ENCODE assay signal across 1 cellular context in the genomic region with DNA sequence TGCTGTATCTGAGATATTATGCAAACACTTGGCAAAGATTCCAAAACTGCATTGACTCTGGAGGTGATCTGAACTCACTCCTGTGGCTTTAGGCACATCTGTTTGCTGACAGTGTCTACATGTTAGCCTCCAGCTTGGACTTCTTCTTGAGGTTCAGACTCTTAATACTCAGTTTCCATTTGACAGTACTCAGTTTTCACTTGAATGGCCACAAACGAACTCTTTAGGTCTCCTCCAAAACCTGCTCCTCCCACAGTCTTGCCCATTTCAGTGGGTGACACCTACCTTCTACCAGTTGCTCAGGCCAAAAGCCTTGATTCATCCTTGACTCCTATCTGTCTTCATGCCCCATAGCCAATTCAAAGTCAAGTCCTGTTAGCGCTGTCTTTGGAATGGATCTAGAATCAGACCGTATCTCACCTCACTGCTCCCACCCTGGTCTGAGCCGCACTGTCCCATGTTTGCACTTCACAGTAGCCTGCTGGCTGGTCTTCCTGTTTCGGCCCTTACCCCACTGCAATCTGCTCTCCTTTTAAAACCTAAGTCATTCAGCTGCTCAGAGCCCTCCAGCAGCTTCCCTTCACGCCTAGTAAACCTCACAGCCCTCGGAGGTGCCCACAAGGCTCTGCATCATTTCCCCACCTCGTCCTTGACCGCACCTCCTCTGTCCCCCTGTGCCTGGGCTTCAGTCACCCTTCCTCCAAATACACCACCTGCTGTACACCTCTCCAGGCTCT.
TF ChIP-seq lines count a peak whose summit lies in the region.

No MANE protein-coding gene starts in this region.

TF ChIP-seq in GM23338, 12 proteins besides CTCF, POLR2A, EP300 and RAD21:
- TF ChIP-seq ETS1 (IDR thresholded peaks at IDR 0.05) (no peak), ZNF114 (CRISPR knock-in tag; IDR thresholded peaks at IDR 0.05) (no peak), JUNB (IDR thresholded peaks at IDR 0.05; ENCODE audit: unreplicated experiment) (no peak), POLR2AphosphoS5 (IDR thresholded peaks at IDR 0.05; ENCODE audit: low read depth) (no peak), ZNF462 (CRISPR knock-in tag; IDR thresholded peaks at IDR 0.05) (no peak), NANOG (IDR thresholded peaks at IDR 0.05; ENCODE audit: borderline replicate concordance) (no peak), CREB1 (CRISPR knock-in tag; IDR thresholded peaks at IDR 0.05; ENCODE audit: low read depth) (no peak)
- TF ChIP-seq, protein P1, sequence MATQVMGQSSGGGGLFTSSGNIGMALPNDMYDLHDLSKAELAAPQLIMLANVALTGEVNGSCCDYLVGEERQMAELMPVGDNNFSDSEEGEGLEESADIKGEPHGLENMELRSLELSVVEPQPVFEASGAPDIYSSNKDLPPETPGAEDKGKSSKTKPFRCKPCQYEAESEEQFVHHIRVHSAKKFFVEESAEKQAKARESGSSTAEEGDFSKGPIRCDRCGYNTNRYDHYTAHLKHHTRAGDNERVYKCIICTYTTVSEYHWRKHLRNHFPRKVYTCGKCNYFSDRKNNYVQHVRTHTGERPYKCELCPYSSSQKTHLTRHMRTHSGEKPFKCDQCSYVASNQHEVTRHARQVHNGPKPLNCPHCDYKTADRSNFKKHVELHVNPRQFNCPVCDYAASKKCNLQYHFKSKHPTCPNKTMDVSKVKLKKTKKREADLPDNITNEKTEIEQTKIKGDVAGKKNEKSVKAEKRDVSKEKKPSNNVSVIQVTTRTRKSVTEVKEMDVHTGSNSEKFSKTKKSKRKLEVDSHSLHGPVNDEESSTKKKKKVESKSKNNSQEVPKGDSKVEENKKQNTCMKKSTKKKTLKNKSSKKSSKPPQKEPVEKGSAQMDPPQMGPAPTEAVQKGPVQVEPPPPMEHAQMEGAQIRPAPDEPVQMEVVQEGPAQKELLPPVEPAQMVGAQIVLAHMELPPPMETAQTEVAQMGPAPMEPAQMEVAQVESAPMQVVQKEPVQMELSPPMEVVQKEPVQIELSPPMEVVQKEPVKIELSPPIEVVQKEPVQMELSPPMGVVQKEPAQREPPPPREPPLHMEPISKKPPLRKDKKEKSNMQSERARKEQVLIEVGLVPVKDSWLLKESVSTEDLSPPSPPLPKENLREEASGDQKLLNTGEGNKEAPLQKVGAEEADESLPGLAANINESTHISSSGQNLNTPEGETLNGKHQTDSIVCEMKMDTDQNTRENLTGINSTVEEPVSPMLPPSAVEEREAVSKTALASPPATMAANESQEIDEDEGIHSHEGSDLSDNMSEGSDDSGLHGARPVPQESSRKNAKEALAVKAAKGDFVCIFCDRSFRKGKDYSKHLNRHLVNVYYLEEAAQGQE (IDR thresholded peaks at IDR 0.05; ENCODE audit: unreplicated experiment), result no peak
